In the genomic region with DNA sequence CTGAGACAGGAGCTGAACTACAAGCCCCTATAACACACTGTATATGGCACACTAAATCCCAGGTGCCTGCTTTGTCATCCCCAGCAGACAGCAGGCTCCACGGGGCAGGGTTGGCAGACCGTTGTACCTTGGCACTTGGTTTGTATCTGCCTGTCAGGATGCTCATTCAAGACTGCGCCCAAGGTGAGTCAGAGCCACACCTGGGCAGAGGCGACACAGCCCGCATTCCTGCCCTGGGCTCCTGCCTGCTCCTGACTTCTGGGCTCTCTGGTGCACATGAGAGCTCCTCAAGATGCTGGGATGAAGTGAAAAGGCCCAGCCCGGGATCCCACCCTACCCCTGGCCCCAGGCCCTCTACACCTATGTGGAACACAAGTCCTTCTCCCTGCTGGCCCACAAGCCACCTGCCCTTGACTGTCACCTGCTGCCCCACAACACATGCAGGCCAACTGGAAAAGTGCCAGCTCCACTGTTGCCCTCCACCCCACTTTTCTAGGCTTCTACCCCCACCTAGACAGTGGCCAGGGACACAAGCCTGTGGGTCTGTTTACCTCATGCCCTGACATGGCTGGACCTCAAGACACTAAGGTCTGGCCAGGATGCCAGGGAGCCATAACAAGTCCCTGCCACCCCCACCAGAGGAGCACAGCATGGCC, we compare ENCODE assay signal across 1 cellular context.
A peak's percentile ranks its signal among the peaks of the same experiment; 100 is the strongest.
TF ChIP-seq lines count a peak whose summit lies in the region.

No MANE protein-coding gene starts in this region.

TF ChIP-seq in GM12878, 131 proteins besides CTCF, POLR2A, EP300 and RAD21 (continued from another document):
- no peak for TF ChIP-seq CEBPZ (IDR thresholded peaks at IDR 0.05; ENCODE audit: low read depth, low read length)
- no peak for TF ChIP-seq GATAD2B (conservative IDR thresholded peaks at IDR 0.05; ENCODE audit: low read depth)
- TF ChIP-seq CREM (IDR thresholded peaks at IDR 0.05; ENCODE audit: low read depth) = no peak
- 0 out of 2 replicates have a peak, but pooled peaks have one; percentile 18 for TF ChIP-seq WRNIP1 (IDR thresholded peaks at IDR 0.05; ENCODE audit: borderline replicate concordance, low read depth, low read length)
- TF ChIP-seq, protein P1, sequence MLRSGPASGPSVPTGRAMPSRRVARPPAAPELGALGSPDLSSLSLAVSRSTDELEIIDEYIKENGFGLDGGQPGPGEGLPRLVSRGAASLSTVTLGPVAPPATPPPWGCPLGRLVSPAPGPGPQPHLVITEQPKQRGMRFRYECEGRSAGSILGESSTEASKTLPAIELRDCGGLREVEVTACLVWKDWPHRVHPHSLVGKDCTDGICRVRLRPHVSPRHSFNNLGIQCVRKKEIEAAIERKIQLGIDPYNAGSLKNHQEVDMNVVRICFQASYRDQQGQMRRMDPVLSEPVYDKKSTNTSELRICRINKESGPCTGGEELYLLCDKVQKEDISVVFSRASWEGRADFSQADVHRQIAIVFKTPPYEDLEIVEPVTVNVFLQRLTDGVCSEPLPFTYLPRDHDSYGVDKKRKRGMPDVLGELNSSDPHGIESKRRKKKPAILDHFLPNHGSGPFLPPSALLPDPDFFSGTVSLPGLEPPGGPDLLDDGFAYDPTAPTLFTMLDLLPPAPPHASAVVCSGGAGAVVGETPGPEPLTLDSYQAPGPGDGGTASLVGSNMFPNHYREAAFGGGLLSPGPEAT (IDR thresholded peaks at IDR 0.05; ENCODE audit: low read depth) = no peak
